24 cellular contexts compared by ENCODE assay signal in the genomic region with DNA sequence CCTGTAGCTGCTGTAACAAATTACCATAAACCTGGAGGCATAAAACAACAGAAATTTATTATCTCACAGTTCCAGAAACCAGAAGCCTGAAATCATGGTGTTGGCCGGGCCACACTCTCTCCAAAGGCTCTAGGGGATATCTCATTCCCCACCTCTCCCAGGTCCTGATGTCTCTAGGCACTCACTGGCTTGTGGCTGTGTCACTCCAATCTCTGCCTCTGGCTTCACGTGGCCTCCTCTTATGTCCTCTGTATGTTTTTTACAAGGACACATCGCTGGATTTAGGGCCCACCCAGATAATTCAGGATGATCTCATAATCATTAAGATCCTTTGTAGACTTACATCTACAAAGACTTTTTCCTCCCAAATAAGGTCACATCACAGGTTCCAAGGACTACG. TPM values are rescaled to one million over a fixed set of nuclear protein-coding genes. Genes with fewer than 3 reads are reported as not detected.
DNase-seq lines count a peak whose midpoint lies in the region; ATAC-seq, FAIRE-seq and TF ChIP-seq lines count a peak whose summit lies in the region.
"Had no signal": no experiment of that assay in that cellular context is flagged by ENCODE, and none has a peak within 500 bp of the region (broad histone marks: within the 10 kb centered on the region; RNA-seq: fewer than 3 reads in every experiment).

No MANE protein-coding gene starts in this region.

- no peak overlapping the region for H4K8ac ChIP-seq in mesendoderm (ENCODE audit: low read depth, low read length)

- H3K36me3 ChIP-seq in HUES48 (ENCODE audit: control insufficient read depth, insufficient read depth, low read length) (no peaks in the 10 kb centered on the region), K562 (ENCODE audit: control insufficient read depth, insufficient read depth, low read length) (no peaks in the 10 kb centered on the region), mesendoderm (ENCODE audit: control insufficient read depth, insufficient read depth, low read length) (no peaks in the 10 kb centered on the region), tibial nerve (peaks cover 0 to 3% (median 0%) of the 10 kb centered on the region in 3 donors)
- H3K36me3 ChIP-seq: BLaER1 had no signal

- H3K9ac ChIP-seq in HUES48 (ENCODE audit: low read depth, low read length) (no peak overlapping the region), K562 (ENCODE audit: insufficient read depth in 1 of 2, low read depth in 2 of 2, low read length in 2 of 2) (no peak overlapping the region), mesendoderm (ENCODE audit: low read length) (no peak overlapping the region)
- H3K9ac ChIP-seq: BLaER1 had no signal

- H3K9me3 ChIP-seq in HUES48 (ENCODE audit: control insufficient read depth, insufficient read depth, low read length) (no peaks in the 10 kb centered on the region), K562 (replicated peaks; ENCODE audit: control insufficient read depth, insufficient read depth, low read depth, low read length) (no peaks in the 10 kb centered on the region), tibial nerve (no peaks in the 10 kb centered on the region)
- H3K9me3 ChIP-seq: BLaER1, Caco-2 had no signal

- no peak for FAIRE-seq in K562 (lab: Jason Lieb, UNC)
- FAIRE-seq: A204.1, GM12891, GM18507 had no signal

- H3K9me1 ChIP-seq in K562 (ENCODE audit: control insufficient read depth, insufficient read depth, low read length): no peaks in the 10 kb centered on the region

- TF ChIP-seq POLR2A in K562 (conservative IDR thresholded peaks at IDR 0.05) (no peak), tibial nerve (IDR thresholded peaks at IDR 0.05) (no peak)

- in situ Hi-C loops in K562 (cut with MboI): no loop called here

- H2BK15ac ChIP-seq in mesendoderm (replicated peaks; ENCODE audit: low read depth): no peak overlapping the region

- no peak overlapping the region for H2BK5ac ChIP-seq in mesendoderm (ENCODE audit: low read length)

- BruUV-seq in K562 (replicated peaks; lab: Mats Ljungman, UMichigan): no TSS peak

- H3K27ac ChIP-seq in HUES48 (ENCODE audit: low read depth, low read length) (peak overlapping the region; percentile 4), K562 (ENCODE audit: extremely low read depth, low read depth, low read length) (no peak overlapping the region), mesendoderm (ENCODE audit: low read depth, low read length) (no peak overlapping the region), tibial nerve (no peak overlapping the region)
- H3K27ac ChIP-seq: 22Rv1, BLaER1, C4-2B had no signal

- H3K4me3 Mint-ChIP-seq in activated CD4-positive, alpha-beta T cell treated with anti-CD3 and anti-CD28 coated beads, Interleukin-2, amount 10 ng/mL, durations not matched to agents 7 days and 5 days: no peak overlapping the region
- H3K4me3 Mint-ChIP-seq: B cell; CD4-positive, CD25-positive, alpha-beta regulatory T cell; CD8-positive, alpha-beta T cell had no signal

- H2AK5ac ChIP-seq in mesendoderm (ENCODE audit: low read length): no peak overlapping the region

- H3K18ac ChIP-seq in mesendoderm (ENCODE audit: low read length): no peak overlapping the region

- ATAC-seq in K562: peak; percentile 52
- no peak for ATAC-seq in HG02885 (IDR thresholded peaks at IDR 0.05; ENCODE audit: poor library complexity, unreplicated experiment)
- ATAC-seq: CD8-positive, alpha-beta T cell; HCT116 had no signal

- H3K79me1 ChIP-seq in mesendoderm (ENCODE audit: low read length): peaks cover 4% of the 10 kb centered on the region

- intact Hi-C loops in K562 (cut with micrococcal nuclease): no loop called here

- TF ChIP-seq CTCF in K562 (IDR thresholded peaks at IDR 0.05 in 2 of 3, conservative IDR thresholded peaks at IDR 0.05 in 1 of 3; ENCODE audit: insufficient read depth in 2 of 3, low read depth in 1 of 3, low read length in 3 of 3) (no peak), tibial nerve (IDR thresholded peaks at IDR 0.05) (no peak)

- CTCF ChIA-PET in K562 (lab: Yijun Ruan, JAX; ENCODE audit: low intra/inter-chr PET ratio): no interaction called here
- CTCF ChIA-PET in activated CD4-positive, alpha-beta T cell treated with anti-CD3 and anti-CD28 coated beads, Interleukin-2, amount 10 ng/mL, durations not matched to agents 7 days and 5 days (lab: Charles Lee): interaction anchor here (1.1 to 1.6 kb wide), 2 partner anchors 10 to 21 kb away, joined by 5 read pairs; no protein-coding TSS in a partner anchor

- H3K27me3 ChIP-seq in HUES48 (ENCODE audit: control insufficient read depth, insufficient read depth, low read length): no peaks in the 10 kb centered on the region
- no peaks in the 10 kb centered on the region for H3K27me3 ChIP-seq in K562 (ENCODE audit: control insufficient read depth in 2 of 2, insufficient read depth in 2 of 2, low read length in 2 of 2)
- H3K27me3 ChIP-seq in mesendoderm (ENCODE audit: insufficient read depth, low read length, poor library complexity): no peaks in the 10 kb centered on the region
- no peaks in the 10 kb centered on the region for H3K27me3 ChIP-seq in tibial nerve
- H3K27me3 ChIP-seq: BLaER1 had no signal

- WGBS in K562 (ENCODE audit: insufficient coverage, low coverage, missing lambda C conversion rate): 16% methylated on average over 4 of the region's 4 CpGs
- no CpG with 5 or more reads among the region's 4 CpGs for WGBS in mesendoderm (ENCODE audit: extremely low coverage, insufficient coverage, low lambda C conversion rate)
- WGBS in tibial nerve, 2 donors: 72 to 88% methylated on average over 4 of the region's 4 CpGs

- no peak overlapping the region for H3K4me3 ChIP-seq in HUES48 (ENCODE audit: low read depth, low read length)
- no peak overlapping the region for H3K4me3 ChIP-seq in K562
- no peak overlapping the region for H3K4me3 ChIP-seq in mesendoderm (ENCODE audit: low read length)
- H3K4me3 ChIP-seq in tibial nerve: no peak overlapping the region
- H3K4me3 ChIP-seq: BLaER1 had no signal

- no peak overlapping the region for H3K23ac ChIP-seq in mesendoderm (ENCODE audit: low read length)

- H3K4me1 ChIP-seq in HUES48 (ENCODE audit: control insufficient read depth, insufficient read depth, low read length) (peaks cover 11% of the 10 kb centered on the region), K562 (replicated peaks in 1 of 2; ENCODE audit: control insufficient read depth in 2 of 2, insufficient read depth in 2 of 2, low read length in 2 of 2) (no peaks in the 10 kb centered on the region; a peak in 1 of 5 replicates), mesendoderm (ENCODE audit: control insufficient read depth, low read depth, low read length) (peaks cover 2% of the 10 kb centered on the region), tibial nerve (peaks cover 0 to 28% (median 9%) of the 10 kb centered on the region in 4 donors)

- no peak for TF ChIP-seq EP300 in K562 (IDR thresholded peaks at IDR 0.05; ENCODE audit: low read length)
- no peak for TF ChIP-seq EP300 in tibial nerve (IDR thresholded peaks at IDR 0.05)

- H3K9me3 Mint-ChIP-seq in activated CD4-positive, alpha-beta T cell treated with anti-CD3 and anti-CD28 coated beads, Interleukin-2, amount 10 ng/mL, durations not matched to agents 7 days and 5 days: no peaks in the 10 kb centered on the region
- H3K9me3 Mint-ChIP-seq: CD4-positive, CD25-positive, alpha-beta regulatory T cell; CD8-positive, alpha-beta T cell had no signal

- no peak overlapping the region for H4K5ac ChIP-seq in mesendoderm (ENCODE audit: low read length)

- H2AFZ ChIP-seq in K562 (ENCODE audit: low read depth, low read length): no peak overlapping the region

- POLR2A ChIA-PET in K562 (lab: Yijun Ruan, JAX): no interaction called here
- POLR2A ChIA-PET in activated CD4-positive, alpha-beta T cell treated with anti-CD3 and anti-CD28 coated beads, Interleukin-2, amount 10 ng/mL, durations not matched to agents 7 days and 5 days (lab: Charles Lee): no interaction called here

- no peak overlapping the region for H2BK120ac ChIP-seq in mesendoderm (ENCODE audit: low read depth, low read length)

- H3K4ac ChIP-seq in mesendoderm (ENCODE audit: low read depth, low read length): no peak overlapping the region

- H3K4me2 ChIP-seq in K562 (ENCODE audit: insufficient read depth, low read length): no peak overlapping the region
- no peak overlapping the region for H3K4me2 ChIP-seq in mesendoderm (ENCODE audit: low read length)
- H3K4me2 ChIP-seq: BLaER1 had no signal

- peaks cover 26% of the 10 kb centered on the region for H3K4me1 Mint-ChIP-seq in activated CD4-positive, alpha-beta T cell treated with anti-CD3 and anti-CD28 coated beads, Interleukin-2, amount 10 ng/mL, durations not matched to agents 7 days and 5 days

- H4K20me1 ChIP-seq in K562 (replicated peaks; ENCODE audit: control insufficient read depth, insufficient read depth, low read length): no peaks in the 10 kb centered on the region; the same call in 1 of the 2 replicates

- no peak overlapping the region for H3K56ac ChIP-seq in mesendoderm (ENCODE audit: low read length)

- H3K79me2 ChIP-seq in K562 (ENCODE audit: control insufficient read depth, insufficient read depth, low read length): peaks cover 10% of the 10 kb centered on the region; the same call in 1 of the 3 replicates
- peaks cover 2% of the 10 kb centered on the region for H3K79me2 ChIP-seq in mesendoderm (ENCODE audit: control insufficient read depth, insufficient read depth, low read length)

- TF ChIP-seq RAD21 in K562 (CRISPR knock-in tag; conservative IDR thresholded peaks at IDR 0.05 in 1 of 2, IDR thresholded peaks at IDR 0.05 in 1 of 2): no peak

- no peaks in the 10 kb centered on the region for H3K27me3 Mint-ChIP-seq in activated CD4-positive, alpha-beta T cell treated with anti-CD3 and anti-CD28 coated beads, Interleukin-2, amount 10 ng/mL, durations not matched to agents 7 days and 5 days
- H3K27me3 Mint-ChIP-seq: B cell; CD4-positive, CD25-positive, alpha-beta regulatory T cell had no signal

- peaks cover 17% of the 10 kb centered on the region for H3K36me3 Mint-ChIP-seq in activated CD4-positive, alpha-beta T cell treated with anti-CD3 and anti-CD28 coated beads, Interleukin-2, amount 10 ng/mL, durations not matched to agents 7 days and 5 days (ENCODE audit: low read depth)

- H3K27ac Mint-ChIP-seq in activated CD4-positive, alpha-beta T cell treated with anti-CD3 and anti-CD28 coated beads, Interleukin-2, amount 10 ng/mL, durations not matched to agents 7 days and 5 days: no peak overlapping the region
- H3K27ac Mint-ChIP-seq: B cell; CD4-positive, CD25-positive, alpha-beta regulatory T cell; CD8-positive, alpha-beta T cell had no signal

- DNase-seq in DMS53 (lab: John Stamatoyannopoulos, UW) (peak; percentile 28), DMS53 treated with DMSO at 0.1 percent for 48 hours (lab: John Stamatoyannopoulos, UW; ENCODE audit: unreplicated experiment) (no peak), K562 (ENCODE audit: extremely low read depth in 1 of 4, low spot score in 3 of 4) (no peak), mesendoderm (peak; percentile 30), tibial nerve (ENCODE audit: low spot score in 2 of 2) (no peak)
- DNase-seq in activated CD4-positive, alpha-beta T cell treated with anti-CD3 and anti-CD28 coated beads, Interleukin-2, amount 10 ng/mL, durations not matched to agents 7 days and 5 days: no peak
- DNase-seq: Caco-2; CD4-positive, CD25-positive, alpha-beta regulatory T cell; CD8-positive, alpha-beta T cell; DMS153; DMS79 treated with DMSO at 0.1 percent for 48 hours; GF-D8; GOT3; H7 had no signal

RNA-seq across cellular contexts. Expression of a gene that starts 8.0 kb away (rescaled TPM):
- 4.4 and 11.7 TPM in 2 replicates for total RNA-seq in K562 (2011; cell fraction: chromatin; rRNA removed; ENCODE audit: low replicate concordance)
- total RNA-seq in K562 (2011; cell fraction: nucleolus; rRNA removed): 3.8 TPM in 2 replicates
- 6.3 and 6.6 TPM in 2 replicates for total RNA-seq in K562 (2011; cell fraction: nucleoplasm; rRNA removed)
- total RNA-seq in K562 (2014; rRNA removed): 3.0 and 3.4 TPM in 2 replicates
- 4.6 and 5.9 TPM in 2 replicates for total RNA-seq in K562 (2014; rRNA removed; fragmentation: Illumina TruSeq; extraction: Trizol)
- total RNA-seq in K562 (2015; rRNA removed; fragmentation: Illumina TruSeq; extraction: Trizol): 3.4 and 3.8 TPM in 2 replicates
- total RNA-seq in K562 (2021): 3.4 and 3.5 TPM in 2 replicates
- polyA plus RNA-seq in K562 (2011; rRNA removed): 1.6 and 1.9 TPM in 2 replicates
- polyA plus RNA-seq in K562 (2011; cell fraction: cytosol; rRNA removed): 0.30 and 1.2 TPM in 2 replicates
- 0.77 and 1.1 TPM in 2 replicates for polyA plus RNA-seq in K562 (2011; cell fraction: nucleus; rRNA removed)
- 2.8 and 2.9 TPM in 2 replicates for polyA plus RNA-seq in K562 (2012)
- 2.3 and 2.5 TPM in 2 replicates for polyA plus RNA-seq in K562 (2014; fragmentation: Illumina TruSeq; extraction: Trizol)
- 1 to 10 TPM; 1.2 to 1.3 TPM for polyA plus RNA-seq in K562 (2014; fragmentation: Nextera tagmentation; extraction: Ambion mirVana)
- 1.7 and 3.6 TPM in 2 replicates for polyA plus RNA-seq in K562 (2014; rRNA removed)
- polyA minus RNA-seq in K562 (2011; rRNA and poly(A)+ RNA removed): 3.7 and 4.5 TPM in 2 replicates
- polyA minus RNA-seq in K562 (2011; cell fraction: cytosol; rRNA and poly(A)+ RNA removed): 0.27 and 0.86 TPM in 2 replicates
- polyA minus RNA-seq in K562 (2011; cell fraction: nucleus; rRNA and poly(A)+ RNA removed): 2.3 and 4.7 TPM in 2 replicates
- 2.2 TPM for polyA plus RNA-seq in mesendoderm (2013, experiment 1 of 2)
- 2.3 TPM for polyA plus RNA-seq in mesendoderm (2013, experiment 2 of 2)
- total RNA-seq in activated CD4-positive, alpha-beta T cell treated with anti-CD3 and anti-CD28 coated beads, Interleukin-2, amount 10 ng/mL, durations not matched to agents 7 days and 5 days: 10 to 100 TPM; 12.2 to 13.3 TPM
- total RNA-seq in tibial nerve: 1 to 10 TPM; 2.7 to 5.9 (median 5.0) TPM

RNA-seq across cellular contexts. Expression of a gene that starts 9.2 kb away (rescaled TPM):
- total RNA-seq in K562 (2011; cell fraction: chromatin; rRNA removed; ENCODE audit: low replicate concordance): 15.1 and 44.2 TPM in 2 replicates
- total RNA-seq in K562 (2011; cell fraction: nucleolus; rRNA removed): 8.5 and 10.4 TPM in 2 replicates
- total RNA-seq in K562 (2011; cell fraction: nucleoplasm; rRNA removed): 18.7 and 19.4 TPM in 2 replicates
- total RNA-seq in K562 (2014; rRNA removed): 8.1 and 9.7 TPM in 2 replicates
- total RNA-seq in K562 (2014; rRNA removed; fragmentation: Illumina TruSeq; extraction: Trizol): 15.2 and 16.4 TPM in 2 replicates
- 11.2 and 13.5 TPM in 2 replicates for total RNA-seq in K562 (2015; rRNA removed; fragmentation: Illumina TruSeq; extraction: Trizol)
- 10.4 and 10.8 TPM in 2 replicates for total RNA-seq in K562 (2021)
- polyA plus RNA-seq in K562 (2011; rRNA removed): 14.3 and 16.1 TPM in 2 replicates
- polyA plus RNA-seq in K562 (2011; cell fraction: cytosol; rRNA removed): 6.5 and 10.5 TPM in 2 replicates
- 6.8 and 7.4 TPM in 2 replicates for polyA plus RNA-seq in K562 (2011; cell fraction: nucleus; rRNA removed)
- polyA plus RNA-seq in K562 (2012): 10.1 and 18.5 TPM in 2 replicates
- polyA plus RNA-seq in K562 (2014; fragmentation: Illumina TruSeq; extraction: Trizol): 11.8 and 15.3 TPM in 2 replicates
- polyA plus RNA-seq in K562 (2014; fragmentation: Nextera tagmentation; extraction: Ambion mirVana): 1 to 10 TPM; 4.5 to 7.8 TPM
- polyA plus RNA-seq in K562 (2014; rRNA removed): 8.0 and 11.2 TPM in 2 replicates
- polyA minus RNA-seq in K562 (2011; rRNA and poly(A)+ RNA removed): 30.7 and 37.5 TPM in 2 replicates
- polyA minus RNA-seq in K562 (2011; cell fraction: cytosol; rRNA and poly(A)+ RNA removed): 8.6 and 10.8 TPM in 2 replicates
- polyA minus RNA-seq in K562 (2011; cell fraction: nucleus; rRNA and poly(A)+ RNA removed): 15.1 and 21.1 TPM in 2 replicates
- 8.7 TPM for polyA plus RNA-seq in mesendoderm (2013, experiment 1 of 2)
- polyA plus RNA-seq in mesendoderm (2013, experiment 2 of 2): 9.1 TPM
- 10 to 100 TPM; 33.2 to 41.0 TPM for total RNA-seq in activated CD4-positive, alpha-beta T cell treated with anti-CD3 and anti-CD28 coated beads, Interleukin-2, amount 10 ng/mL, durations not matched to agents 7 days and 5 days
- total RNA-seq in tibial nerve: 10 to 100 TPM; 22.7 to 38.7 (median 25.1) TPM

Comparison
In these comparisons a context has a peak if more than half of its experiments do, and no peak if none do; other contexts are left out.
1. DNase-seq: peak in DMS53 (single experiment) and mesendoderm (single experiment); none in DMS53 treated with DMSO at 0.1 percent for 48 hours (single experiment), K562 (0 of 4), activated CD4-positive, alpha-beta T cell treated with anti-CD3 and anti-CD28 coated beads, Interleukin-2, amount 10 ng/mL, durations not matched to agents 7 days and 5 days (single experiment) and tibial nerve (0 of 2).